In the genomic region with DNA sequence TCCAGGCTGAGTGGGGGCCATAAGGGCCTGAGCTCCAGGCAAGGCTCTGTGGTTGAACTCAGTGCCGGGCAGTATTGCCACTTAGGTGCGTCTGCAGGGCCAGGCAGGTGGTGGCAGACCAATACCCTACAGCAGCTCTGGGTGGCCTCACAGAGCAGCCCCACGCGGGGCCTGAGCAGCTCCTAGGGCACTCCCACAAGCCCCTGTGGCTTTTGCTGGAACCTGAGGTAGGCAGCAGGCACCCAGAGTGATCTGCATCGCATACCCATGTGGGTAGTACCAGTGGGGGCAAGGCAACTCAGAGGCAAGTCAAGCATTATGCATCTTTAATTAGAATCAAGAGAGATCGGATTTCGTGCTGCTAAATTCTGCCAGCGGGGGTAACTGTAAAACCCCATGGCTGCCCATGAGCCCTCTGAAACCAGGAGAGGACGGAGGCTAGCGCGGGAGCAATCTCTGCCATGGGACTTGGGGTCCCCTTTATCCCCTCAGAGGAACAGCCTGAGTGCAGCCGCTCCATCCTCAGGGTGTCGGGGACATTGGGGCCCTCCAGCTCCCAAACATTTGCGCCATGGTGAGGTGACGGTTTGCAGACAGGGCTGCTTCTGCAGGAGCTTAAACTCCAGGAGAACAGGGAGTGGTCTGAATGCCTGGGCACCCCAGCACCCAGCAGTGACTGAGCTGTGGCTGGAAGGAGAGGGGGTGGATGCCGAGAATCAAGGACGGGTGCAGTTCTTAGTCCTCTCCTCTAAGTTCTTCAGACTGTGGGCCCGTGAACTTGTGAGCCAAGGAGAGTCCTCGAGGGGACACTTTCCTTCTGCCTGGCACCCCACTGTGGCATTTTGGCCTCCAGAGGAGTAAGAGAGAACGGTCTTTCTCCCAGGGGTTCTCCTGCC, we compare ENCODE assay signal across 18 cellular contexts.
"Had no signal": no experiment of that assay in that cellular context is flagged by ENCODE, and none has a peak within 500 bp of the region (broad histone marks: within the 10 kb centered on the region; RNA-seq: fewer than 3 reads in every experiment).

No MANE protein-coding gene starts in this region.

- FAIRE-seq: astrocyte had no signal

- H3K36me3 ChIP-seq: adrenal gland, colonic mucosa, gastroesophageal sphincter had no signal

- H3K4me1 ChIP-seq: adrenal gland, colonic mucosa, testis had no signal

- H3K4me3 ChIP-seq: adrenal gland, colonic mucosa, gastroesophageal sphincter, mucosa of descending colon, testis had no signal

- DNase-seq: activated CD4-positive, alpha-beta T cell treated with anti-CD3 and anti-CD28 coated beads, Interleukin-2, amount 50 U/mL, for 48 hours; activated CD8-positive, alpha-beta memory T cell treated with anti-CD3 and anti-CD28 coated beads, Interleukin-2, amount 50 U/mL, for 48 hours; activated naive CD4-positive, alpha-beta T cell; activated T-cell treated with anti-CD3 and anti-CD28 coated beads, Interleukin-2, amount 50 U/mL, for 4 hours; adrenal gland; colonic mucosa; hypothalamus; left cardiac atrium; mucosa of descending colon; stimulated activated CD4-positive, alpha-beta T cell treated with anti-CD3 and anti-CD28 coated beads, Interleukin-2, amount 100 ng/mL, for 48 hours; stimulated activated CD8-positive, alpha-beta memory T cell treated with anti-CD3 and anti-CD28 coated beads, Interleukin-4, amount 100 ng/mL, for 48 hours; stimulated activated naive CD4-positive, alpha-beta T cell; T-helper 9 cell; testis; trophoblast cell had no signal

- H3K9me3 ChIP-seq: adrenal gland, colonic mucosa, gastroesophageal sphincter, mucosa of descending colon, testis had no signal

- H3K27ac ChIP-seq: adrenal gland, colonic mucosa, epithelial cell of prostate, gastroesophageal sphincter, testis had no signal

- H3K27me3 ChIP-seq: colonic mucosa, gastroesophageal sphincter, testis had no signal
